ENCODE assay signal across 15 cellular contexts in the genomic region with DNA sequence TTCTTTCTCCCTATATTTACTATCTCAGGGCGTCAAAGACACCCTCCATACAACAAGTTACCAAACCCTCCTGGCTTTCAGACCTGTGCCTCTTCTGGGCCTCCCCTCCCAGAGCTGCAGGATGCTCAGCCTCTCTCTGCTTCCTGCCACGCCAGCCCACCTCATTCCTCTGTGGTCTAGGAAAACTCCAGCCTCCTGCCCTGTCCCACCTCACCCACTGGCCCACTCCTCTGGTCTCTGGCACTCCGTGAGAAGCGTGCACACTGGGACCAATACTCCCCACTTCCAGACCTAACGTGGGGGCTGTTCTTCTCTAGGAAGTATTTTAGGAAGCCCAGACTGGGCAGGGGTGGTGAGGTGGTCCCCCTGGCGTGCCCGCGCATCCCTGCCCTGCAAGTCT. TPM values are rescaled to one million over a fixed set of nuclear protein-coding genes. Genes with fewer than 3 reads are reported as not detected.
DNase-seq lines count a peak whose midpoint lies in the region; ATAC-seq and TF ChIP-seq lines count a peak whose summit lies in the region.
"Had no signal": no experiment of that assay in that cellular context is flagged by ENCODE, and none has a peak within 500 bp of the region (broad histone marks: within the 10 kb centered on the region; RNA-seq: fewer than 3 reads in every experiment).

No MANE protein-coding gene starts in this region.

- H3K27me3 Mint-ChIP-seq in CD14-positive monocyte (ENCODE audit: low read depth in 3 of 3) (peaks cover 0 to 3% (median 0%) of the 10 kb centered on the region in 3 donors), T-helper 17 cell (no peaks in the 10 kb centered on the region), glutamatergic neuron (ENCODE audit: unreplicated experiment) (no peaks in the 10 kb centered on the region), neural crest cell (ENCODE audit: low read depth) (no peaks in the 10 kb centered on the region)
- H3K27me3 Mint-ChIP-seq: CD4-positive, alpha-beta T cell had no signal

- H3K36me3 Mint-ChIP-seq in CD14-positive monocyte (peaks cover 17 to 30% of the 10 kb centered on the region in 2 donors), T-helper 17 cell (ENCODE audit: low read depth) (peaks cover 8% of the 10 kb centered on the region), glutamatergic neuron (ENCODE audit: unreplicated experiment) (peaks cover 7% of the 10 kb centered on the region), neural crest cell (ENCODE audit: low read depth) (peaks cover 28% of the 10 kb centered on the region)

- no peak overlapping the region for H3K4me3 Mint-ChIP-seq in CD14-positive monocyte
- no peak overlapping the region for H3K4me3 Mint-ChIP-seq in T-helper 17 cell
- no peak overlapping the region for H3K4me3 Mint-ChIP-seq in glutamatergic neuron (ENCODE audit: unreplicated experiment)
- H3K4me3 Mint-ChIP-seq in neural crest cell = no peak overlapping the region
- H3K4me3 Mint-ChIP-seq: CD4-positive, alpha-beta T cell had no signal

- H3K27ac Mint-ChIP-seq in CD14-positive monocyte (peak overlapping the region in 4 of 7 donors; percentile 10 to 63 (median 52)), T-helper 17 cell (peak overlapping the region; percentile 16), glutamatergic neuron (ENCODE audit: unreplicated experiment) (peak overlapping the region; percentile 38), neural crest cell (ENCODE audit: unreplicated experiment) (peak overlapping the region; percentile 62)
- H3K27ac Mint-ChIP-seq: CD4-positive, alpha-beta T cell had no signal

- TF ChIP-seq CTCF in CD14-positive monocyte (IDR thresholded peaks at IDR 0.05) (no peak), glutamatergic neuron (IDR thresholded peaks at IDR 0.05; ENCODE audit: partially characterized antibody, unreplicated experiment) (no peak), neural crest cell (conservative IDR thresholded peaks at IDR 0.05) (no peak)

- intact Hi-C loops in CD14-positive monocyte (cut with micrococcal nuclease) = loop anchor here in 1 of 2 donors (10.0 kb wide), 1 partner anchor 269 kb away; a partner anchor contains a TSS

- H3K4me1 Mint-ChIP-seq in CD14-positive monocyte = peaks cover 8% of the 10 kb centered on the region
- peaks cover 27% of the 10 kb centered on the region for H3K4me1 Mint-ChIP-seq in T-helper 17 cell
- peaks cover 20% of the 10 kb centered on the region for H3K4me1 Mint-ChIP-seq in glutamatergic neuron (ENCODE audit: low read depth, unreplicated experiment)
- peaks cover 31% of the 10 kb centered on the region for H3K4me1 Mint-ChIP-seq in neural crest cell

- H3K9me3 Mint-ChIP-seq in CD14-positive monocyte (no peaks in the 10 kb centered on the region), glutamatergic neuron (ENCODE audit: unreplicated experiment) (peaks cover 2% of the 10 kb centered on the region), neural crest cell (no peaks in the 10 kb centered on the region)
- H3K9me3 Mint-ChIP-seq: CD4-positive, alpha-beta T cell had no signal

- no peak for DNase-seq in CD14-positive monocyte (ENCODE audit: low spot score)
- DNase-seq in T-helper 17 cell = no peak
- DNase-seq in glutamatergic neuron = no peak
- DNase-seq in neural crest cell (ENCODE audit: low read depth, low spot score) = no peak
- DNase-seq in kidney tubule cell (ENCODE audit: low spot score) = no peak
- DNase-seq in SW480 (ENCODE audit: low spot score) = no peak
- DNase-seq in NCI-H345 treated with DMSO at 0.1 percent for 48 hours (lab: John Stamatoyannopoulos, UW; ENCODE audit: unreplicated experiment) = no peak
- DNase-seq: 8988T; BE2C; C1 segment of cervical spinal cord; Caco-2; CD4-positive, alpha-beta T cell; GM23248; H7 had no signal

- ATAC-seq in T-helper 17 cell = no peak
- no peak for ATAC-seq in HG03460 (IDR thresholded peaks at IDR 0.05; ENCODE audit: unreplicated experiment)

- no peaks in the 10 kb centered on the region for H3K9me3 ChIP-seq in T-helper 17 cell (ENCODE audit: control insufficient read depth, low read length, poor library complexity, severe bottlenecking)
- H3K9me3 ChIP-seq: BE2C, Caco-2 had no signal

RNA-seq across cellular contexts. Expression of a gene that starts 9.7 kb away (rescaled TPM):
- polyA plus RNA-seq in CD14-positive monocyte = 1 to 10 TPM; 6.4 to 6.9 TPM
- 10 to 100 TPM; 15.9 to 19.2 TPM for total RNA-seq in T-helper 17 cell
- 90.2 TPM for total RNA-seq in glutamatergic neuron (ENCODE audit: unreplicated experiment)
- total RNA-seq in neural crest cell = 37.6 and 41.3 TPM in 2 replicates
